ENCODE assay signal across 1 cellular context in genomic region chr3:105368575-105369500, GRCh38.
TF ChIP-seq lines count a peak whose summit lies in the region.

No MANE protein-coding gene starts in this region.

TF ChIP-seq in HEK293, 187 proteins besides CTCF, POLR2A, EP300 and RAD21 (continued from another document and continues in another):
- TF ChIP-seq, protein P1, sequence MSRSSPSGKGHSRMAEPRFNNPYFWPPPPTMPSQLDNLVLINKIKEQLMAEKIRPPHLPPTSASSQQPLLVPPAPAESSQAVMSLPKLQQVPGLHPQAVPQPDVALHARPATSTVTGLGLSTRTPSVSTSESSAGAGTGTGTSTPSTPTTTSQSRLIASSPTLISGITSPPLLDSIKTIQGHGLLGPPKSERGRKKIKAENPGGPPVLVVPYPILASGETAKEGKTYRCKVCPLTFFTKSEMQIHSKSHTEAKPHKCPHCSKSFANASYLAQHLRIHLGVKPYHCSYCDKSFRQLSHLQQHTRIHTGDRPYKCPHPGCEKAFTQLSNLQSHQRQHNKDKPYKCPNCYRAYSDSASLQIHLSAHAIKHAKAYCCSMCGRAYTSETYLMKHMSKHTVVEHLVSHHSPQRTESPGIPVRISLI (tag by site-specific recombination; IDR thresholded peaks at IDR 0.05) = no peak; the same call in 1 of the 2 replicates
- TF ChIP-seq ZNF280D (tag by site-specific recombination; IDR thresholded peaks at IDR 0.05) (no peak), ZNF121 (tag by site-specific recombination; IDR thresholded peaks at IDR 0.05) (no peak), ZNF677 (tag by site-specific recombination; IDR thresholded peaks at IDR 0.05) (no peak), TRIM28 (IDR thresholded peaks at IDR 0.05; ENCODE audit: borderline replicate concordance, low read length) (no peak), ZBTB8A (tag by site-specific recombination; IDR thresholded peaks at IDR 0.05) (no peak; the same call in 1 of the 2 replicates), ZBTB44 (tag by site-specific recombination; IDR thresholded peaks at IDR 0.05) (no peak), ZNF791 (tag by site-specific recombination; IDR thresholded peaks at IDR 0.05) (no peak), ZBTB17 (tag by site-specific recombination; IDR thresholded peaks at IDR 0.05) (peak; percentile 89), ZNF473 (tag by site-specific recombination; IDR thresholded peaks at IDR 0.05) (no peak), ZNF623 (tag by site-specific recombination; IDR thresholded peaks at IDR 0.05) (no peak), ZNF404 (tag by site-specific recombination; IDR thresholded peaks at IDR 0.05) (no peak), ZNF692 (tag by site-specific recombination; IDR thresholded peaks at IDR 0.05) (no peak), ZNF549 (tag by site-specific recombination; IDR thresholded peaks at IDR 0.05) (no peak), PRDM4 (tag by site-specific recombination; IDR thresholded peaks at IDR 0.05) (no peak), HOXA7 (CRISPR knock-in tag; IDR thresholded peaks at IDR 0.05; ENCODE audit: borderline replicate concordance) (no peak), ZNF214 (tag by site-specific recombination; IDR thresholded peaks at IDR 0.05; ENCODE audit: borderline replicate concordance) (no peak), ATF2 (tag by site-specific recombination; IDR thresholded peaks at IDR 0.05; ENCODE audit: low read depth) (no peak), ZBTB20 (tag by site-specific recombination; IDR thresholded peaks at IDR 0.05) (peak; percentile 53), ZBTB21 (tag by site-specific recombination; IDR thresholded peaks at IDR 0.05) (no peak), OSR2 (tag by site-specific recombination; IDR thresholded peaks at IDR 0.05) (peak; percentile 71), KLF9 (tag by site-specific recombination; IDR thresholded peaks at IDR 0.05; ENCODE audit: low read depth) (no peak), ZSCAN16 (tag by site-specific recombination; IDR thresholded peaks at IDR 0.05) (0 out of 2 replicates have a peak, but pooled peaks have one; percentile 9), ZNF169 (tag by site-specific recombination; IDR thresholded peaks at IDR 0.05) (no peak), EGR2 (tag by site-specific recombination; IDR thresholded peaks at IDR 0.05; ENCODE audit: low read depth) (0 out of 2 replicates have a peak, but pooled peaks have one; percentile 5), ZNF843 (tag by site-specific recombination; IDR thresholded peaks at IDR 0.05) (no peak), ZNF366 (tag by site-specific recombination; conservative IDR thresholded peaks at IDR 0.05) (peak; percentile 48), ZNF341 (tag by site-specific recombination; IDR thresholded peaks at IDR 0.05; ENCODE audit: low read depth) (peak; percentile 79), INSM2 (tag by site-specific recombination; IDR thresholded peaks at IDR 0.05) (no peak), ZNF114 (tag by site-specific recombination; IDR thresholded peaks at IDR 0.05) (no peak), ZNF2 (tag by site-specific recombination; IDR thresholded peaks at IDR 0.05) (peak; percentile 9; the same call in 1 of the 2 replicates), PRDM1 (tag by site-specific recombination; IDR thresholded peaks at IDR 0.05) (peak; percentile 10; the same call in 1 of the 2 replicates), SP2 (tag by site-specific recombination; IDR thresholded peaks at IDR 0.05) (peak; percentile 51), ZNF138 (tag by site-specific recombination; IDR thresholded peaks at IDR 0.05; ENCODE audit: borderline replicate concordance) (no peak), ZFHX2 (tag by site-specific recombination; conservative IDR thresholded peaks at IDR 0.05) (peak; percentile 30; the same call in 1 of the 2 replicates), WT1 (tag by site-specific recombination; IDR thresholded peaks at IDR 0.05) (no peak)
- TF ChIP-seq, protein P2, sequence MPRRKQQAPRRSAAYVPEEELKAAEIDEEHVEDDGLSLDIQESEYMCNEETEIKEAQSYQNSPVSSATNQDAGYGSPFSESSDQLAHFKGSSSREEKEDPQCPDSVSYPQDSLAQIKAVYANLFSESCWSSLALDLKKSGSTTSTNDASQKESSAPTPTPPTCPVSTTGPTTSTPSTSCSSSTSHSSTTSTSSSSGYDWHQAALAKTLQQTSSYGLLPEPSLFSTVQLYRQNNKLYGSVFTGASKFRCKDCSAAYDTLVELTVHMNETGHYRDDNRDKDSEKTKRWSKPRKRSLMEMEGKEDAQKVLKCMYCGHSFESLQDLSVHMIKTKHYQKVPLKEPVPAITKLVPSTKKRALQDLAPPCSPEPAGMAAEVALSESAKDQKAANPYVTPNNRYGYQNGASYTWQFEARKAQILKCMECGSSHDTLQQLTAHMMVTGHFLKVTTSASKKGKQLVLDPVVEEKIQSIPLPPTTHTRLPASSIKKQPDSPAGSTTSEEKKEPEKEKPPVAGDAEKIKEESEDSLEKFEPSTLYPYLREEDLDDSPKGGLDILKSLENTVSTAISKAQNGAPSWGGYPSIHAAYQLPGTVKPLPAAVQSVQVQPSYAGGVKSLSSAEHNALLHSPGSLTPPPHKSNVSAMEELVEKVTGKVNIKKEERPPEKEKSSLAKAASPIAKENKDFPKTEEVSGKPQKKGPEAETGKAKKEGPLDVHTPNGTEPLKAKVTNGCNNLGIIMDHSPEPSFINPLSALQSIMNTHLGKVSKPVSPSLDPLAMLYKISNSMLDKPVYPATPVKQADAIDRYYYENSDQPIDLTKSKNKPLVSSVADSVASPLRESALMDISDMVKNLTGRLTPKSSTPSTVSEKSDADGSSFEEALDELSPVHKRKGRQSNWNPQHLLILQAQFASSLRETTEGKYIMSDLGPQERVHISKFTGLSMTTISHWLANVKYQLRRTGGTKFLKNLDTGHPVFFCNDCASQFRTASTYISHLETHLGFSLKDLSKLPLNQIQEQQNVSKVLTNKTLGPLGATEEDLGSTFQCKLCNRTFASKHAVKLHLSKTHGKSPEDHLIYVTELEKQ (tag by site-specific recombination; IDR thresholded peaks at IDR 0.05; ENCODE audit: borderline replicate concordance) = no peak
- TF ChIP-seq, protein P3, sequence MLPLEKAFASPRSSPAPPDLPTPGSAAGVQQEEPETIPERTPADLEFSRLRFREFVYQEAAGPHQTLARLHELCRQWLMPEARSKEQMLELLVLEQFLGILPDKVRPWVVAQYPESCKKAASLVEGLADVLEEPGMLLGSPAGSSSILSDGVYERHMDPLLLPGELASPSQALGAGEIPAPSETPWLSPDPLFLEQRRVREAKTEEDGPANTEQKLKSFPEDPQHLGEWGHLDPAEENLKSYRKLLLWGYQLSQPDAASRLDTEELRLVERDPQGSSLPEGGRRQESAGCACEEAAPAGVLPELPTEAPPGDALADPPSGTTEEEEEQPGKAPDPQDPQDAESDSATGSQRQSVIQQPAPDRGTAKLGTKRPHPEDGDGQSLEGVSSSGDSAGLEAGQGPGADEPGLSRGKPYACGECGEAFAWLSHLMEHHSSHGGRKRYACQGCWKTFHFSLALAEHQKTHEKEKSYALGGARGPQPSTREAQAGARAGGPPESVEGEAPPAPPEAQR (tag by site-specific recombination; IDR thresholded peaks at IDR 0.05) = no peak
